8 cellular contexts compared by ENCODE assay signal in genomic region chr11:128522063-128522942, GRCh38.
DNase-seq lines count a peak whose midpoint lies in the region; ATAC-seq and TF ChIP-seq lines count a peak whose summit lies in the region.

No MANE protein-coding gene starts in this region.

- H3K9me3 ChIP-seq in CD8-positive, alpha-beta T cell (ENCODE audit: low read length) = no peaks in the 10 kb centered on the region
- no peaks in the 10 kb centered on the region for H3K9me3 ChIP-seq in mesodermal cell (ENCODE audit: control insufficient read depth, low read length)

- peaks cover 54% of the 10 kb centered on the region for H3K36me3 Mint-ChIP-seq in CD8-positive, alpha-beta T cell
- peaks cover 24% of the 10 kb centered on the region for H3K36me3 Mint-ChIP-seq in endothelial cell (ENCODE audit: low read depth, unreplicated experiment)

- POLR2A ChIA-PET in CD8-positive, alpha-beta T cell (lab: Charles Lee) = interaction anchor here (0.7 to 14.6 kb wide), 20 partner anchors 8 to 232 kb away, joined by 3 to 274 read pairs (median 6); no protein-coding TSS in a partner anchor

- intact Hi-C loops in CD8-positive, alpha-beta T cell (cut with DNase I, micrococcal nuclease) = loop anchor here (1.0 to 10.0 kb wide), 5 partner anchors 14 to 488 kb away; no protein-coding TSS in a partner anchor

- H3K36me3 ChIP-seq in CD8-positive, alpha-beta T cell (ENCODE audit: insufficient read depth, low read length) = no peaks in the 10 kb centered on the region
- peaks cover 4% of the 10 kb centered on the region for H3K36me3 ChIP-seq in mesodermal cell (ENCODE audit: control insufficient read depth, insufficient read depth, low read length)

- WGBS in mesodermal cell (ENCODE audit: insufficient coverage in 2 of 2), 2 experiments = 0 to 1% methylated on average over 54 to 56 of the region's 93 CpGs

- H3K27me3 ChIP-seq in CD8-positive, alpha-beta T cell (ENCODE audit: insufficient read depth, low read length) = no peaks in the 10 kb centered on the region

- peak; percentile 80 to 96 (median 90) for DNase-seq in CD8-positive, alpha-beta T cell
- DNase-seq in NOMO-1 (lab: John Stamatoyannopoulos, UW; ENCODE audit: unreplicated experiment in 2 of 2) (peak; percentile 77 to 93), endothelial cell (ENCODE audit: low spot score) (peak; percentile 93)
- peak; percentile 62 for DNase-seq in activated CD8-positive, alpha-beta memory T cell treated with anti-CD3 and anti-CD28 coated beads, Interleukin-2, amount 50 U/mL, for 24 hours (ENCODE audit: extremely low read depth)
- DNase-seq in stimulated activated CD8-positive, alpha-beta memory T cell treated with anti-CD3 and anti-CD28 coated beads, Interleukin-15, amount 100 ng/mL, for 1 hour (ENCODE audit: low read depth) = peak; percentile 72

- H3K9me3 Mint-ChIP-seq in CD8-positive, alpha-beta T cell = no peaks in the 10 kb centered on the region
- H3K9me3 Mint-ChIP-seq in endothelial cell (ENCODE audit: unreplicated experiment) = no peaks in the 10 kb centered on the region

- peak overlapping the region; percentile 94 for H3K4me3 ChIP-seq in CD8-positive, alpha-beta T cell (ENCODE audit: low read depth, low read length)
- H3K4me3 ChIP-seq in mesodermal cell (ENCODE audit: extremely low read depth, insufficient read depth, low read length, poor library complexity, severe bottlenecking) = peak overlapping the region; percentile 87

- no peak for TF ChIP-seq CTCF in CD8-positive, alpha-beta T cell (IDR thresholded peaks at IDR 0.05)
- TF ChIP-seq CTCF in endothelial cell (IDR thresholded peaks at IDR 0.05; ENCODE audit: unreplicated experiment) = no peak

- peak; percentile 62 for ATAC-seq in CD8-positive, alpha-beta T cell
- ATAC-seq in GM19452 (IDR thresholded peaks at IDR 0.05; ENCODE audit: unreplicated experiment) = peak; percentile 74
- peak; percentile 78 for ATAC-seq in HG03571 (IDR thresholded peaks at IDR 0.05; ENCODE audit: unreplicated experiment)

- H3K4me1 ChIP-seq in CD8-positive, alpha-beta T cell (ENCODE audit: insufficient read depth, low read length) = peaks cover 44% of the 10 kb centered on the region
- peaks cover 48% of the 10 kb centered on the region for H3K4me1 ChIP-seq in mesodermal cell (ENCODE audit: control insufficient read depth, insufficient read depth, low read length, poor library complexity, severe bottlenecking)

- H3K27me3 Mint-ChIP-seq in CD8-positive, alpha-beta T cell (ENCODE audit: low read depth) = no peaks in the 10 kb centered on the region
- H3K27me3 Mint-ChIP-seq in endothelial cell (ENCODE audit: unreplicated experiment) = peaks cover 9% of the 10 kb centered on the region

- peak overlapping the region; percentile 98 for H3K4me3 Mint-ChIP-seq in CD8-positive, alpha-beta T cell
- H3K4me3 Mint-ChIP-seq in endothelial cell (ENCODE audit: unreplicated experiment) = peak overlapping the region; percentile 96

- CTCF ChIA-PET in CD8-positive, alpha-beta T cell (lab: Charles Lee) = interaction anchor here (0.9 to 13.2 kb wide), 16 partner anchors 12 to 350 kb away, joined by 3 to 173 read pairs (median 4); no protein-coding TSS in a partner anchor

- peaks cover 50% of the 10 kb centered on the region for H3K4me1 Mint-ChIP-seq in CD8-positive, alpha-beta T cell (ENCODE audit: low read depth)
- peaks cover 76% of the 10 kb centered on the region for H3K4me1 Mint-ChIP-seq in endothelial cell (ENCODE audit: unreplicated experiment)

- H3K27ac ChIP-seq in CD8-positive, alpha-beta T cell (ENCODE audit: low read depth, low read length) = peak overlapping the region; percentile 91
- H3K27ac ChIP-seq in mesodermal cell (ENCODE audit: low read depth, low read length, severe bottlenecking) = peak overlapping the region; percentile 95

- H3K27ac Mint-ChIP-seq in CD8-positive, alpha-beta T cell = peak overlapping the region; percentile 98
- H3K27ac Mint-ChIP-seq in endothelial cell (ENCODE audit: unreplicated experiment) = peak overlapping the region; percentile 82

Comparison
In these comparisons a context has a peak if more than half of its experiments do, and no peak if none do; other contexts are left out.
1. Peak in every context shown above with its lines: DNase-seq, ATAC-seq, H3K4me3 ChIP-seq and H3K27ac ChIP-seq.